35 cellular contexts compared by ENCODE assay signal in the genomic region with DNA sequence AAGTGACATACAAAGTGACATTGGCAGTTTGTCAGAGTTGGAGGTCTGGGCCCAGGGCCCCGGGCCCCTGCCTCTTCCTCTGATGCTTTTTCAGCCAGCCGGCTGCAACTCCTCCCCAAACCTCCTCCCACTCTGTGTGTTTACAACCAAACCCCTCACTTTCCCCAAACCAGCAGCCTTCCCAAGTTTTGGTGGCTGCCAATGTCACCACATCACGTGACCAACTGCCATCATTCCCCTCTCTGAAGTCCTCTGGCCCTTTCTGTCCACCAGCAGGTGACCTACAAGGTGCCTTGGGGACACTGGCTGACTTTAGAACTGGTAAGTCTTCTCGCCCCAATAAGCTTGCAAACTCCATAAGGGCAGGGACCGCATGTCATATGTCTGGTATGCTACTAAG.
"Had no signal": no experiment of that assay in that cellular context is flagged by ENCODE, and none has a peak within 500 bp of the region (broad histone marks: within the 10 kb centered on the region; RNA-seq: fewer than 3 reads in every experiment).

No MANE protein-coding gene starts in this region.

- H3K27me3 ChIP-seq: adrenal gland, cardiac muscle cell had no signal

- FAIRE-seq: bronchial epithelial cell, TTC549 had no signal

- H3K9me3 ChIP-seq: adrenal gland had no signal

- H3K4me1 Mint-ChIP-seq: activated B cell treated with CpG ODN at 0.5 μM for 24 hours; central memory CD8-positive, alpha-beta T cell had no signal

- H3K27ac ChIP-seq: adrenal gland, cardiac muscle cell, VCaP had no signal

- H3K4me3 Mint-ChIP-seq: activated B cell treated with CpG ODN at 0.5 μM for 24 hours; activated CD4-positive, alpha-beta memory T cell treated with anti-CD3 and anti-CD28 coated beads for 36 hours; activated CD4-positive, alpha-beta T cell treated with anti-CD3 and anti-CD28 coated beads, Interleukin-2, amount 10 ng/mL, durations not matched to agents 24 days and 14 days; activated CD8-positive, alpha-beta T cell treated with anti-CD3 and anti-CD28 coated beads for 36 hours; activated naive CD4-positive, alpha-beta T cell treated with anti-CD3 and anti-CD28 coated beads for 36 hours; activated T-cell treated with anti-CD3 and anti-CD28 coated beads, Interleukin-2, amount 50 U/mL, for 24 hours; brain; central memory CD8-positive, alpha-beta T cell; T-helper 1 cell treated with Interleukin-12 subunit alpha and Interleukin-12 subunit beta and Interleukin-4 antibody, amounts not matched to agents 30 μg/mL and 1 μg/mL, for 36 hours; T-helper 2 cell treated with Interferon-gamma antibody and Interleukin-4, amounts not matched to agents 5 μg/mL and 100 μg/mL, for 36 hours had no signal

- H3K27ac Mint-ChIP-seq: activated B cell treated with CpG ODN at 0.5 μM for 24 hours; activated CD4-positive, alpha-beta memory T cell treated with anti-CD3 and anti-CD28 coated beads for 36 hours; activated CD4-positive, alpha-beta T cell treated with anti-CD3 and anti-CD28 coated beads, Interleukin-2, amount 10 ng/mL, durations not matched to agents 24 days and 14 days; activated CD8-positive, alpha-beta T cell treated with anti-CD3 and anti-CD28 coated beads for 36 hours; activated naive CD4-positive, alpha-beta T cell treated with anti-CD3 and anti-CD28 coated beads for 36 hours; activated naive CD4-positive, alpha-beta T cell treated with anti-CD3 and anti-CD28 coated beads, Interleukin-2, amount 50 U/mL, for 72 hours; activated T-cell treated with anti-CD3 and anti-CD28 coated beads, Interleukin-2, amount 50 U/mL, for 24 hours; activated T-helper 2 cell treated with anti-CD3 and anti-CD28 coated beads, Interferon-gamma antibody, Interleukin-2, Interleukin-4, amounts not matched to agents 10 μg/mL and 5 μg/mL and 100 μg/mL, durations not matched to agents 14 hours and 24 hours and 36 hours; brain; T-helper 1 cell treated with Interleukin-12 subunit alpha and Interleukin-12 subunit beta and Interleukin-4 antibody, amounts not matched to agents 30 μg/mL and 1 μg/mL, for 36 hours; T-helper 2 cell treated with Interferon-gamma antibody and Interleukin-4, amounts not matched to agents 5 μg/mL and 100 μg/mL, for 36 hours had no signal

- H3K27me3 Mint-ChIP-seq: activated CD4-positive, alpha-beta memory T cell treated with anti-CD3 and anti-CD28 coated beads for 36 hours; activated CD4-positive, alpha-beta T cell treated with anti-CD3 and anti-CD28 coated beads, Interleukin-2, amount 10 ng/mL, durations not matched to agents 24 days and 14 days; activated CD8-positive, alpha-beta T cell treated with anti-CD3 and anti-CD28 coated beads for 36 hours; central memory CD8-positive, alpha-beta T cell had no signal

- H3K36me3 ChIP-seq: adrenal gland, cardiac muscle cell had no signal

- H3K9me3 Mint-ChIP-seq: activated B cell treated with CpG ODN at 0.5 μM for 24 hours; activated CD4-positive, alpha-beta memory T cell treated with anti-CD3 and anti-CD28 coated beads for 36 hours; activated CD4-positive, alpha-beta T cell treated with anti-CD3 and anti-CD28 coated beads, Interleukin-2, amount 10 ng/mL, durations not matched to agents 24 days and 14 days; activated CD8-positive, alpha-beta T cell treated with anti-CD3 and anti-CD28 coated beads for 36 hours; activated naive CD4-positive, alpha-beta T cell treated with anti-CD3 and anti-CD28 coated beads for 36 hours; activated naive CD4-positive, alpha-beta T cell treated with anti-CD3 and anti-CD28 coated beads, Interleukin-2, amount 50 U/mL, for 72 hours; activated T-cell treated with anti-CD3 and anti-CD28 coated beads, Interleukin-2, amount 50 U/mL, for 24 hours; activated T-helper 2 cell treated with anti-CD3 and anti-CD28 coated beads, Interferon-gamma antibody, Interleukin-2, Interleukin-4, amounts not matched to agents 10 μg/mL and 5 μg/mL and 100 μg/mL, durations not matched to agents 14 hours and 24 hours and 36 hours; central memory CD8-positive, alpha-beta T cell; T-helper 1 cell treated with Interleukin-12 subunit alpha and Interleukin-12 subunit beta and Interleukin-4 antibody, amounts not matched to agents 30 μg/mL and 1 μg/mL, for 36 hours; T-helper 2 cell treated with Interferon-gamma antibody and Interleukin-4, amounts not matched to agents 5 μg/mL and 100 μg/mL, for 36 hours had no signal

- DNase-seq: activated B cell treated with CpG ODN at 0.5 μM for 24 hours; activated CD4-positive, alpha-beta memory T cell treated with anti-CD3 and anti-CD28 coated beads for 36 hours; activated CD4-positive, alpha-beta T cell treated with anti-CD3 and anti-CD28 coated beads for 4 hours; activated CD4-positive, alpha-beta T cell treated with anti-CD3 and anti-CD28 coated beads, Interleukin-2, amount 10 ng/mL, durations not matched to agents 24 days and 14 days; activated CD4-positive, alpha-beta T cell treated with anti-CD3 and anti-CD28 coated beads, Interleukin-2, amount 50 U/mL, for 1 hour; activated CD4-positive, alpha-beta T cell treated with anti-CD3 and anti-CD28 coated beads, Interleukin-2, amount 50 U/mL, for 4 hours; activated CD4-positive, CD25-positive, alpha-beta regulatory T cell treated with anti-CD3 and anti-CD28 coated beads, Interleukin-2, amount 50 U/mL, for 72 hours; activated CD8-positive, alpha-beta memory T cell treated with anti-CD3 and anti-CD28 coated beads, Interleukin-2, amount 50 U/mL, for 4 hours; activated CD8-positive, alpha-beta T cell treated with anti-CD3 and anti-CD28 coated beads for 36 hours; activated effector memory CD4-positive, alpha-beta T cell treated with Interleukin-2 at 50 U/mL for 16 hours; activated gamma-delta T cell treated with Interleukin-2 at 50 U/mL for 16 hours; activated naive CD4-positive, alpha-beta T cell; activated naive CD4-positive, alpha-beta T cell treated with anti-CD3 and anti-CD28 coated beads for 36 hours; activated naive CD4-positive, alpha-beta T cell treated with anti-CD3 and anti-CD28 coated beads, Interleukin-2, amount 50 U/mL, for 16 hours; activated T-cell treated with anti-CD3 and anti-CD28 coated beads for 4 hours; activated T-cell treated with anti-CD3 and anti-CD28 coated beads, Interleukin-2, amount 50 U/mL, for 24 hours; activated T-cell treated with anti-CD3 and anti-CD28 coated beads, Interleukin-2, amount 50 U/mL, for 48 hours; adrenal gland; amniotic stem cell; aorta; caudate nucleus; cerebellar nuclear complex; T-helper 1 cell; T-helper 2 cell; T-helper 9 cell had no signal

- H3K4me3 ChIP-seq: adrenal gland, cardiac muscle cell had no signal

- H3K36me3 Mint-ChIP-seq: activated CD4-positive, alpha-beta memory T cell treated with anti-CD3 and anti-CD28 coated beads for 36 hours; activated naive CD4-positive, alpha-beta T cell treated with anti-CD3 and anti-CD28 coated beads, Interleukin-2, amount 50 U/mL, for 72 hours; brain had no signal
